8 cellular contexts compared by ENCODE assay signal in genomic region chr9:127968717-127969383, GRCh38. TPM values are rescaled to one million over a fixed set of nuclear protein-coding genes. Genes with fewer than 3 reads are reported as not detected.
A peak's percentile ranks its signal among the peaks of the same experiment; 100 is the strongest.
DNase-seq lines count a peak whose midpoint lies in the region; ATAC-seq and TF ChIP-seq lines count a peak whose summit lies in the region.

No MANE protein-coding gene starts in this region.

- TF ChIP-seq CTCF in astrocyte of the spinal cord (IDR thresholded peaks at IDR 0.05; ENCODE audit: low read depth, low read length) (no peak), suprapubic skin (IDR thresholded peaks at IDR 0.05) (no peak)

- H3K27ac ChIP-seq in KOPT-K1 (ENCODE audit: low read depth, low read length, poor library complexity, severe bottlenecking) (peak overlapping the region; percentile 64), layer of hippocampus (ENCODE audit: low read depth, low read length) (peak overlapping the region; percentile 95), suprapubic skin (peak overlapping the region; percentile 95)

- H3K4me3 ChIP-seq in astrocyte of the spinal cord (ENCODE audit: low read depth, low read length) (no peak overlapping the region), suprapubic skin (no peak overlapping the region)

- peaks cover 100% of the 10 kb centered on the region for H3K4me1 ChIP-seq in suprapubic skin

- H3K9me3 ChIP-seq in KOPT-K1 (ENCODE audit: insufficient read depth, low read length, poor library complexity, severe bottlenecking) (no peaks in the 10 kb centered on the region), suprapubic skin (no peaks in the 10 kb centered on the region)

- ATAC-seq in GM21619 (IDR thresholded peaks at IDR 0.05; ENCODE audit: unreplicated experiment) = no peak
- ATAC-seq in HG02588 (IDR thresholded peaks at IDR 0.05; ENCODE audit: unreplicated experiment) = no peak

- TF ChIP-seq EP300 in suprapubic skin (IDR thresholded peaks at IDR 0.05) = no peak

- WGBS in suprapubic skin = 41% methylated on average over 10 of the region's 10 CpGs

- in situ Hi-C loops in astrocyte of the spinal cord (cut with HindIII; ENCODE audit: low sequenced_read_pairs) = no loop called here

- 0 out of 2 replicates have a peak, but pooled peaks cover 6% of the 10 kb centered on the region for H3K36me3 ChIP-seq in KOPT-K1 (ENCODE audit: insufficient read depth, low read length)
- H3K36me3 ChIP-seq in suprapubic skin = no peaks in the 10 kb centered on the region

- H3K27me3 ChIP-seq in layer of hippocampus (ENCODE audit: control insufficient read depth, insufficient read depth, low read length) = no peaks in the 10 kb centered on the region
- no peaks in the 10 kb centered on the region for H3K27me3 ChIP-seq in suprapubic skin

- DNase-seq in AG20443 (ENCODE audit: low spot score) (peak; percentile 87), astrocyte of the spinal cord (ENCODE audit: low read depth, low spot score) (peak; percentile 78), suprapubic skin (ENCODE audit: low spot score in 2 of 2) (peak in 1 of 2 donors; percentile 80), activated gamma-delta T cell (lab: John Stamatoyannopoulos, UW) (no peak)

- TF ChIP-seq POLR2A in suprapubic skin (IDR thresholded peaks at IDR 0.05) = peak in 1 of 2 donors; percentile 32

RNA-seq across cellular contexts. Expression of gene EEIG1, which starts 11.9 kb away (rescaled TPM):
- total RNA-seq in suprapubic skin = 10 to 100 TPM; 43.1 to 85.8 (median 59.5) TPM

RNA-seq across cellular contexts. Expression of gene DPM2, which starts 31.2 kb away (rescaled TPM):
- 10 to 100 TPM; 19.4 to 39.7 (median 30.6) TPM for total RNA-seq in suprapubic skin

RNA-seq across cellular contexts. Expression of gene PIP5KL1, which starts 38.3 kb away (rescaled TPM):
- 10 to 100 TPM in 1 of 4 donors, 1 to 10 TPM in 3; 5.8 to 14.7 (median 9.2) TPM for total RNA-seq in suprapubic skin

RNA-seq across cellular contexts. Expression of gene ST6GALNAC4, which starts 52.0 kb away (rescaled TPM):
- total RNA-seq in suprapubic skin = 10 to 100 TPM; 14.6 to 25.2 (median 20.2) TPM
